In genomic region chr1:18077657-18078215, GRCh38 we compare ENCODE assay signal across 22 cellular contexts. TPM values are rescaled to one million over a fixed set of nuclear protein-coding genes. Genes with fewer than 3 reads are reported as not detected.
A peak's percentile ranks its signal among the peaks of the same experiment; 100 is the strongest.
DNase-seq lines count a peak whose midpoint lies in the region; ATAC-seq, FAIRE-seq and TF ChIP-seq lines count a peak whose summit lies in the region.
"Had no signal": no experiment of that assay in that cellular context is flagged by ENCODE, and none has a peak within 500 bp of the region (broad histone marks: within the 10 kb centered on the region; RNA-seq: fewer than 3 reads in every experiment).

No MANE protein-coding gene starts in this region.

- no peak overlapping the region for H3K4ac ChIP-seq in H1 (replicated peaks; ENCODE audit: insufficient read length, low read depth, low read length)

- no peak overlapping the region for H2AFZ ChIP-seq in GM23338
- H2AFZ ChIP-seq in H1 (ENCODE audit: low read length) = no peak overlapping the region; the same call in 1 of the 2 replicates

- no peak overlapping the region for H2BK20ac ChIP-seq in H1 (ENCODE audit: low read length)

- CTCF ChIA-PET in H1 (lab: Charles Lee; ENCODE audit: partially characterized antibody) = interaction anchor here (0.9 to 3.4 kb wide), 3 partner anchors 17 to 137 kb away, joined by 3 to 14 read pairs (median 3); no protein-coding TSS in a partner anchor
- CTCF ChIA-PET in activated CD4-positive, alpha-beta memory T cell treated with anti-CD3 and anti-CD28 coated beads for 36 hours (lab: Charles Lee) = no interaction called here

- H3K56ac ChIP-seq in H1 (replicated peaks; ENCODE audit: insufficient read length, low read depth, low read length) = no peak overlapping the region

- H2BK120ac ChIP-seq in H1 (replicated peaks; ENCODE audit: low read depth, low read length) = no peak overlapping the region

- H2BK12ac ChIP-seq in H1 (ENCODE audit: low read depth, low read length) = no peak overlapping the region

- peak; percentile 21; the same call in 1 of the 3 replicates for ATAC-seq in GM23338
- ATAC-seq in HG03378 (IDR thresholded peaks at IDR 0.05; ENCODE audit: unreplicated experiment) = no peak
- ATAC-seq: HCT116, heart right ventricle, left lung, sciatic nerve had no signal

- no peak for FAIRE-seq in H1 (lab: Jason Lieb, UNC)

- no peak for TF ChIP-seq EP300 in H1 (IDR thresholded peaks at IDR 0.05; ENCODE audit: borderline replicate concordance in 1 of 2, low read depth in 2 of 2, low read length in 2 of 2)

- POLR2A ChIA-PET in H1 (lab: Charles Lee; ENCODE audit: partially characterized antibody) = no interaction called here
- POLR2A ChIA-PET in activated CD4-positive, alpha-beta memory T cell treated with anti-CD3 and anti-CD28 coated beads for 36 hours (lab: Charles Lee) = no interaction called here

- peak overlapping the region; percentile 32 for H4K91ac ChIP-seq in H1 (replicated peaks; ENCODE audit: insufficient read length, low read length)

- TF ChIP-seq RAD21 in H1 (IDR thresholded peaks at IDR 0.05 in 1 of 2, conservative IDR thresholded peaks at IDR 0.05 in 1 of 2; ENCODE audit: low read depth in 2 of 2, low read length in 2 of 2) = no peak

- H3K4me1 ChIP-seq in GM23338 (ENCODE audit: insufficient read depth) (no peaks in the 10 kb centered on the region), H1 (replicated peaks in 1 of 4; ENCODE audit: control insufficient read depth in 3 of 4, insufficient read depth in 4 of 4, low read length in 3 of 4) (peaks cover 0 to 7% (median 3%) of the 10 kb centered on the region in 4 experiments; a peak in 2 of 7 replicates)
- H3K4me1 ChIP-seq: heart right ventricle, left lung had no signal

- H3K23ac ChIP-seq in H1 (ENCODE audit: insufficient read length) = no peak overlapping the region

- H3K23me2 ChIP-seq in H1 (ENCODE audit: low read depth, low read length) = no peaks in the 10 kb centered on the region

- H4K20me1 ChIP-seq in GM23338 (replicated peaks; ENCODE audit: insufficient read depth) (no peaks in the 10 kb centered on the region), H1 (replicated peaks in 1 of 2; ENCODE audit: control insufficient read depth in 1 of 2, insufficient read depth in 2 of 2, low read length in 2 of 2) (no peaks in the 10 kb centered on the region)

- H3K4me3 Mint-ChIP-seq in GM23338 = no peak overlapping the region
- H3K4me3 Mint-ChIP-seq in activated CD4-positive, alpha-beta memory T cell treated with anti-CD3 and anti-CD28 coated beads for 36 hours = no peak overlapping the region
- H3K4me3 Mint-ChIP-seq: activated CD4-positive, alpha-beta T cell treated with anti-CD3 and anti-CD28 coated beads, Interleukin-2, amount 10 ng/mL, durations not matched to agents 7 days and 5 days; natural killer cell treated with Interleukin-12 subunit alpha and Interleukin-12 subunit beta and Interleukin-15 and Interleukin-18, amount 100 ng/mL, for 72 hours had no signal

- no peak overlapping the region for H2AK5ac ChIP-seq in H1 (ENCODE audit: low read depth, low read length)

- no peak for TF ChIP-seq POLR2A in H1 (IDR thresholded peaks at IDR 0.05; ENCODE audit: control extremely low read depth in 1 of 2, low read depth in 2 of 2, low read length in 2 of 2)

- H3K79me2 ChIP-seq in GM23338 (replicated peaks; ENCODE audit: insufficient read depth) (no peaks in the 10 kb centered on the region), H1 (ENCODE audit: control insufficient read depth in 1 of 2, insufficient read depth in 2 of 2, low read length in 2 of 2) (no peaks in the 10 kb centered on the region)

- H3K4me1 Mint-ChIP-seq in GM23338 = peaks cover 15% of the 10 kb centered on the region
- no peaks in the 10 kb centered on the region for H3K4me1 Mint-ChIP-seq in activated CD4-positive, alpha-beta memory T cell treated with anti-CD3 and anti-CD28 coated beads for 36 hours (ENCODE audit: low read depth)
- H3K4me1 Mint-ChIP-seq: activated CD4-positive, alpha-beta T cell treated with anti-CD3 and anti-CD28 coated beads, Interleukin-2, amount 10 ng/mL, durations not matched to agents 7 days and 5 days had no signal

- H3K79me1 ChIP-seq in H1 (ENCODE audit: low read depth, low read length) = no peaks in the 10 kb centered on the region

- no peak overlapping the region for H2BK15ac ChIP-seq in H1 (ENCODE audit: low read length)

- no peak overlapping the region; the same call in 1 of the 2 replicates for H4K8ac ChIP-seq in H1 (ENCODE audit: extremely low read depth, insufficient read depth, low read length)

- H3K4me3 ChIP-seq in GM23338 = no peak overlapping the region
- no peak overlapping the region for H3K4me3 ChIP-seq in H1 (ENCODE audit: extremely low read depth in 1 of 4, insufficient read depth in 2 of 4, low read depth in 3 of 4, low read length in 4 of 4)
- H3K4me3 ChIP-seq: adrenal gland, heart right ventricle, left lung had no signal

- H3K9me3 ChIP-seq in H1 (ENCODE audit: insufficient read depth in 2 of 2, low read depth in 1 of 2, low read length in 1 of 2) = no peaks in the 10 kb centered on the region
- H3K9me3 ChIP-seq: adrenal gland, heart right ventricle, left lung had no signal

- TF ChIP-seq CTCF in GM23338 (conservative IDR thresholded peaks at IDR 0.05; ENCODE audit: low read depth in 2 of 2) = no peak
- TF ChIP-seq CTCF in H1 (IDR thresholded peaks at IDR 0.05; ENCODE audit: control extremely low read depth in 1 of 3, insufficient read depth in 1 of 3, low read depth in 1 of 3, low read length in 3 of 3) = no peak
- no peak for TF ChIP-seq CTCF in GM10266 (IDR thresholded peaks at IDR 0.05; ENCODE audit: control insufficient read depth, insufficient read depth, low read depth, missing control alignments)

- H3K14ac ChIP-seq in H1 (ENCODE audit: insufficient read length) = no peak overlapping the region

- H3K4me2 ChIP-seq in GM23338 (no peak overlapping the region), H1 (ENCODE audit: insufficient read depth in 1 of 2, low read depth in 2 of 2, low read length in 2 of 2) (no peak overlapping the region)

- H3K9me3 Mint-ChIP-seq in GM23338 = no peaks in the 10 kb centered on the region
- no peaks in the 10 kb centered on the region for H3K9me3 Mint-ChIP-seq in activated CD4-positive, alpha-beta memory T cell treated with anti-CD3 and anti-CD28 coated beads for 36 hours
- H3K9me3 Mint-ChIP-seq: activated CD4-positive, alpha-beta T cell treated with anti-CD3 and anti-CD28 coated beads, Interleukin-2, amount 10 ng/mL, durations not matched to agents 7 days and 5 days; natural killer cell treated with Interleukin-12 subunit alpha and Interleukin-12 subunit beta and Interleukin-15 and Interleukin-18, amount 100 ng/mL, for 72 hours had no signal

- 89% methylated on average over 7 of the region's 7 CpGs; no CpG with 5 or more reads in 1 of the 2 experiments for WGBS in H1 (ENCODE audit: extremely low coverage in 1 of 2, insufficient coverage in 1 of 2, insufficient read length in 1 of 2, insufficient replicate concordance in 2 of 2, low coverage in 1 of 2, low lambda C conversion rate in 2 of 2, missing lambda C conversion rate in 1 of 2), 2 experiments

- intact Hi-C loops in activated CD4-positive, alpha-beta memory T cell treated with anti-CD3 and anti-CD28 coated beads for 36 hours (cut with micrococcal nuclease) = no loop called here

- no peak overlapping the region for H3K27ac Mint-ChIP-seq in GM23338
- no peak overlapping the region for H3K27ac Mint-ChIP-seq in activated CD4-positive, alpha-beta memory T cell treated with anti-CD3 and anti-CD28 coated beads for 36 hours
- H3K27ac Mint-ChIP-seq: activated CD4-positive, alpha-beta T cell treated with anti-CD3 and anti-CD28 coated beads, Interleukin-2, amount 10 ng/mL, durations not matched to agents 7 days and 5 days; natural killer cell treated with Interleukin-12 subunit alpha and Interleukin-12 subunit beta and Interleukin-15 and Interleukin-18, amount 100 ng/mL, for 72 hours had no signal

- no peaks in the 10 kb centered on the region; the same call in 2 of the 3 replicates for H3K36me3 Mint-ChIP-seq in GM23338 (ENCODE audit: low read depth)
- no peaks in the 10 kb centered on the region for H3K36me3 Mint-ChIP-seq in activated CD4-positive, alpha-beta memory T cell treated with anti-CD3 and anti-CD28 coated beads for 36 hours
- H3K36me3 Mint-ChIP-seq: natural killer cell treated with Interleukin-12 subunit alpha and Interleukin-12 subunit beta and Interleukin-15 and Interleukin-18, amount 100 ng/mL, for 72 hours had no signal

- no peak overlapping the region for H2BK5ac ChIP-seq in H1 (ENCODE audit: low read depth, low read length)

- H3K9ac ChIP-seq in H1 (replicated peaks in 1 of 4; ENCODE audit: extremely low read depth in 1 of 4, low read depth in 3 of 4, low read length in 3 of 4) = no peak overlapping the region

- peaks cover 6% of the 10 kb centered on the region for H3K27me3 Mint-ChIP-seq in GM23338 (ENCODE audit: insufficient read depth, low read depth, poor library complexity)
- H3K27me3 Mint-ChIP-seq in activated CD4-positive, alpha-beta memory T cell treated with anti-CD3 and anti-CD28 coated beads for 36 hours = peaks cover 3% of the 10 kb centered on the region

- H3K27me3 ChIP-seq in GM23338 (ENCODE audit: insufficient read depth) = no peaks in the 10 kb centered on the region
- H3K27me3 ChIP-seq in H1 (replicated peaks in 1 of 4; ENCODE audit: control insufficient read depth in 3 of 4, extremely low read depth in 1 of 4, insufficient read depth in 3 of 4, low read length in 3 of 4) = peaks cover 0 to 3% (median 0%) of the 10 kb centered on the region in 4 experiments; a peak in 1 of 7 replicates
- H3K27me3 ChIP-seq: adrenal gland had no signal

- DNase-seq in GM23338 (ENCODE audit: low spot score) = no peak
- DNase-seq in NCI-H187 (lab: John Stamatoyannopoulos, UW) = peak; percentile 92 to 95
- peak; percentile 95 for DNase-seq in NCI-H510A (lab: John Stamatoyannopoulos, UW)
- no peak for DNase-seq in H1 (ENCODE audit: low read depth in 1 of 2, low spot score in 2 of 2)
- no peak for DNase-seq in SIG-M5 treated with dmso at 0.1 percent for 504 hours (lab: John Stamatoyannopoulos, UW; ENCODE audit: unreplicated experiment)
- no peak for DNase-seq in activated CD4-positive, alpha-beta memory T cell treated with anti-CD3 and anti-CD28 coated beads for 36 hours
- no peak for DNase-seq in GM10266 (ENCODE audit: extremely low spot score)
- DNase-seq: activated CD4-positive, alpha-beta T cell treated with anti-CD3 and anti-CD28 coated beads, Interleukin-2, amount 10 ng/mL, durations not matched to agents 7 days and 5 days; activated gamma-delta T cell; adrenal gland; COR-L47; cortex of kidney; heart right ventricle; left lung; midbrain; NCI-H1694 treated with DMSO at 0.1 percent for 48 hours had no signal

- H3F3A ChIP-seq in GM23338 (replicated peaks; ENCODE audit: low read depth) = no peaks in the 10 kb centered on the region

- no peak overlapping the region for H3K18ac ChIP-seq in H1 (ENCODE audit: extremely low read depth, low read length)

- H3K36me3 ChIP-seq in GM23338 (ENCODE audit: insufficient read depth) (no peaks in the 10 kb centered on the region), H1 (ENCODE audit: control insufficient read depth in 2 of 4, insufficient read depth in 4 of 4, low read length in 3 of 4) (no peaks in the 10 kb centered on the region)
- H3K36me3 ChIP-seq: adrenal gland, heart right ventricle, left lung had no signal

- no peak overlapping the region for H4K5ac ChIP-seq in H1 (ENCODE audit: insufficient read length, low read depth, low read length)

- no peaks in the 10 kb centered on the region for H3K9me2 ChIP-seq in GM23338 (ENCODE audit: insufficient read depth)

- H3K27ac ChIP-seq in GM23338 (ENCODE audit: low read depth) (no peak overlapping the region), H1 (ENCODE audit: low read depth, low read length) (no peak overlapping the region)
- H3K27ac ChIP-seq: adrenal gland, heart right ventricle, left lung had no signal

RNA-seq across cellular contexts. Expression of gene IGSF21, which starts 29.9 kb away (rescaled TPM):
- 15.6 and 17.9 TPM in 2 replicates for total RNA-seq in GM23338 (2014; rRNA removed; shearing (Covaris generic))
- polyA plus RNA-seq in GM23338 (2016; fragmentation: Nextera tagmentation; extraction: Ambion mirVana) (14.5 and 15.7 TPM in 2 replicates), H1 (2011; rRNA removed) (22.5 and 37.6 TPM in 2 replicates)
- 28.5 and 29.1 TPM in 2 replicates for total RNA-seq in H1 (2021; fragmentation: NEBNext Ultra II Directional; extraction: Animal tissue kit (Norgen Biotek cat#: 25700))
- polyA plus RNA-seq in H1 (2011; cell fraction: cytosol; rRNA removed) = 13.3 TPM
- 27.6 TPM for polyA plus RNA-seq in H1 (2011; cell fraction: nucleus; rRNA removed)
- 15.1 to 20.1 TPM (median 18.1 TPM) in 4 replicates for polyA plus RNA-seq in H1 (2012, experiment 1 of 2)
- 14.3 TPM for polyA plus RNA-seq in H1 (2012, experiment 2 of 2)
- 31.3 TPM for polyA plus RNA-seq in H1 (2013, experiment 1 of 2)
- 36.2 TPM for polyA plus RNA-seq in H1 (2013, experiment 2 of 2)
- polyA minus RNA-seq in H1 (2011; rRNA and poly(A)+ RNA removed) = 12.0 and 17.4 TPM in 2 replicates
- 19.3 TPM for polyA minus RNA-seq in H1 (2011; cell fraction: cytosol; rRNA and poly(A)+ RNA removed)
- polyA minus RNA-seq in H1 (2011; cell fraction: nucleus; rRNA and poly(A)+ RNA removed) = 14.6 TPM
- total RNA-seq in activated CD4-positive, alpha-beta memory T cell treated with anti-CD3 and anti-CD28 coated beads for 36 hours = not detected
- total RNA-seq: activated CD4-positive, alpha-beta T cell treated with anti-CD3 and anti-CD28 coated beads, Interleukin-2, amount 10 ng/mL, durations not matched to agents 7 days and 5 days; fibroblast of lung; LHCN-M2; natural killer cell treated with Interleukin-12 subunit alpha and Interleukin-12 subunit beta and Interleukin-15 and Interleukin-18, amount 100 ng/mL, for 72 hours had no signal
- polyA plus RNA-seq: fibroblast of lung had no signal

Comparison
In these comparisons a context has a peak if more than half of its experiments do, and no peak if none do; other contexts are left out.
1. DNase-seq: peak in NCI-H187 (2 of 2) and NCI-H510A (single experiment); none in GM23338 (single experiment), H1 (0 of 2), SIG-M5 treated with dmso at 0.1 percent for 504 hours (single experiment), activated CD4-positive, alpha-beta memory T cell treated with anti-CD3 and anti-CD28 coated beads for 36 hours (single experiment) and GM10266 (single experiment).
2. RNA of gene IGSF21, which starts 29.9 kb away (total RNA-seq): 28.5 to 29.1 TPM in H1 and 15.6 to 17.9 TPM in GM23338; not detected in activated CD4-positive, alpha-beta memory T cell treated with anti-CD3 and anti-CD28 coated beads for 36 hours; every median in the first group is over 10 times any median in the second.